20 cellular contexts compared by ENCODE assay signal in genomic region chr10:130769146-130770017, GRCh38.
DNase-seq lines count a peak whose midpoint lies in the region; ATAC-seq and TF ChIP-seq lines count a peak whose summit lies in the region.
"Had no signal": no experiment of that assay in that cellular context is flagged by ENCODE, and none has a peak within 500 bp of the region (broad histone marks: within the 10 kb centered on the region; RNA-seq: fewer than 3 reads in every experiment).

No MANE protein-coding gene starts in this region.

- no peak overlapping the region for H2BK12ac ChIP-seq in neuronal stem cell (ENCODE audit: low read length)

- intact Hi-C loops in natural killer cell (cut with micrococcal nuclease) (no loop called here), upper lobe of right lung (cut with DNase I) (no loop called here)

- H3K27me3 ChIP-seq in neuronal stem cell (ENCODE audit: control insufficient read depth in 3 of 3, insufficient read depth in 3 of 3, low read depth in 1 of 3, low read length in 3 of 3) (no peaks in the 10 kb centered on the region), upper lobe of right lung (no peaks in the 10 kb centered on the region)

- H3K4me1 ChIP-seq in neuronal stem cell (ENCODE audit: control insufficient read depth in 2 of 2, insufficient read depth in 1 of 2, low read depth in 1 of 2, low read length in 2 of 2) (peaks cover 0 to 5% of the 10 kb centered on the region in 2 donors), upper lobe of right lung (no peaks in the 10 kb centered on the region)
- H3K4me1 ChIP-seq: HAP-1 had no signal

- H3K4me2 ChIP-seq in neuronal stem cell (ENCODE audit: insufficient read depth, low read length, poor library complexity, severe bottlenecking), result no peak overlapping the region
- H3K4me2 ChIP-seq: BLaER1 treated with 17β-estradiol and CSF1 and Interleukin-3, amounts not matched to agents 10 nM and 100 nM had no signal

- in situ Hi-C loops in KBM-7 (cut with MboI; ENCODE audit: low pct_unique_long_range_greater_than_20kb, low sequenced_read_pairs), result no loop called here

- no peak overlapping the region for H3K9ac ChIP-seq in neuronal stem cell (ENCODE audit: low read depth, low read length, poor library complexity)
- H3K9ac ChIP-seq: BLaER1 treated with 17β-estradiol and CSF1 and Interleukin-3, amounts not matched to agents 10 nM and 100 nM had no signal

- no peak overlapping the region for H3K4me3 ChIP-seq in neuronal stem cell (ENCODE audit: low read length in 2 of 2)
- H3K4me3 ChIP-seq in upper lobe of right lung, result no peak overlapping the region
- H3K4me3 ChIP-seq: BLaER1 treated with 17β-estradiol and CSF1 and Interleukin-3, amounts not matched to agents 10 nM and 100 nM; GM12878; HAP-1 had no signal

- no peaks in the 10 kb centered on the region for H3K4me1 Mint-ChIP-seq in natural killer cell treated with Interleukin-12 subunit alpha and Interleukin-12 subunit beta and Interleukin-15 and Interleukin-18, amount 100 ng/mL, for 72 hours (ENCODE audit: low read depth in 2 of 2)
- no peaks in the 10 kb centered on the region for H3K4me1 Mint-ChIP-seq in natural killer cell
- H3K4me1 Mint-ChIP-seq: B cell; CD4-positive, CD25-positive, alpha-beta regulatory T cell; CD8-positive, alpha-beta memory T cell had no signal

- no peak overlapping the region for H2BK120ac ChIP-seq in neuronal stem cell (ENCODE audit: low read depth, low read length)

- peak; percentile 31 for DNase-seq in natural killer cell treated with Interleukin-12 subunit alpha and Interleukin-12 subunit beta and Interleukin-15 and Interleukin-18, amount 100 ng/mL, for 72 hours (ENCODE audit: low spot score)
- DNase-seq in natural killer cell, result no peak
- DNase-seq in islet precursor cell, result peak; percentile 21
- no peak for DNase-seq in neuronal stem cell (ENCODE audit: low spot score)
- peak; percentile 48 for DNase-seq in upper lobe of right lung
- DNase-seq in KBM-7, result no peak
- DNase-seq: CD4-positive, CD25-positive, alpha-beta regulatory T cell; COR-L47; DMS 273 treated with DMSO at 0.1 percent for 48 hours; DMS53; DND-41; EL; IMR-90 had no signal

- no peak overlapping the region for H3K14ac ChIP-seq in neuronal stem cell (ENCODE audit: low read length)

- no peak overlapping the region for H2BK5ac ChIP-seq in neuronal stem cell (ENCODE audit: low read length)

- no peak overlapping the region for H4K91ac ChIP-seq in neuronal stem cell (ENCODE audit: low read depth, low read length, poor library complexity)

- H2AK5ac ChIP-seq in neuronal stem cell (ENCODE audit: low read depth, low read length), result no peak overlapping the region

- H3K9me3 ChIP-seq in neuronal stem cell (replicated peaks in 1 of 2; ENCODE audit: control insufficient read depth in 2 of 2, insufficient read depth in 1 of 2, low read depth in 1 of 2, low read length in 2 of 2) (peaks cover 0 to 10% of the 10 kb centered on the region in 2 donors), upper lobe of right lung (no peaks in the 10 kb centered on the region)
- H3K9me3 ChIP-seq: HAP-1 had no signal

- peaks cover 4 to 5% of the 10 kb centered on the region in 2 donors for H3K27me3 Mint-ChIP-seq in natural killer cell treated with Interleukin-12 subunit alpha and Interleukin-12 subunit beta and Interleukin-15 and Interleukin-18, amount 100 ng/mL, for 72 hours
- no peaks in the 10 kb centered on the region for H3K27me3 Mint-ChIP-seq in natural killer cell (ENCODE audit: low read depth in 2 of 2)
- H3K27me3 Mint-ChIP-seq: B cell; CD4-positive, CD25-positive, alpha-beta regulatory T cell had no signal

- H3K27ac Mint-ChIP-seq in natural killer cell treated with Interleukin-12 subunit alpha and Interleukin-12 subunit beta and Interleukin-15 and Interleukin-18, amount 100 ng/mL, for 72 hours, result no peak overlapping the region
- no peak overlapping the region for H3K27ac Mint-ChIP-seq in natural killer cell
- H3K27ac Mint-ChIP-seq: B cell; CD8-positive, alpha-beta memory T cell had no signal

- WGBS in neuronal stem cell (ENCODE audit: extremely low coverage in 2 of 2, insufficient read length in 2 of 2, insufficient replicate concordance in 1 of 2), 2 donors, result no CpG with 5 or more reads among the region's 10 CpGs

- no peak overlapping the region for H2BK15ac ChIP-seq in neuronal stem cell (ENCODE audit: low read length)

- TF ChIP-seq POLR2A in GM18505 (IDR thresholded peaks at IDR 0.05; ENCODE audit: borderline replicate concordance, extremely low read depth, insufficient read depth, insufficient read length), result no peak

- H3K36me3 ChIP-seq in neuronal stem cell (replicated peaks in 1 of 2; ENCODE audit: control insufficient read depth in 2 of 2, insufficient read depth in 2 of 2, low read length in 2 of 2), result peaks cover 0 to 2% of the 10 kb centered on the region in 2 donors
- no peaks in the 10 kb centered on the region for H3K36me3 ChIP-seq in upper lobe of right lung
- H3K36me3 ChIP-seq: HAP-1 had no signal

- no peak overlapping the region for H3K4me3 Mint-ChIP-seq in natural killer cell treated with Interleukin-12 subunit alpha and Interleukin-12 subunit beta and Interleukin-15 and Interleukin-18, amount 100 ng/mL, for 72 hours
- H3K4me3 Mint-ChIP-seq in natural killer cell, result no peak overlapping the region
- H3K4me3 Mint-ChIP-seq: B cell; CD4-positive, CD25-positive, alpha-beta regulatory T cell; CD8-positive, alpha-beta memory T cell had no signal

- H3K4ac ChIP-seq in neuronal stem cell (ENCODE audit: low read length), result no peak overlapping the region

- H3K79me1 ChIP-seq in neuronal stem cell (ENCODE audit: low read depth, low read length), result no peaks in the 10 kb centered on the region

- no peak overlapping the region for H2AFZ ChIP-seq in neuronal stem cell (ENCODE audit: low read length)

- no peaks in the 10 kb centered on the region for H3K36me3 Mint-ChIP-seq in natural killer cell treated with Interleukin-12 subunit alpha and Interleukin-12 subunit beta and Interleukin-15 and Interleukin-18, amount 100 ng/mL, for 72 hours
- H3K36me3 Mint-ChIP-seq in natural killer cell, result no peaks in the 10 kb centered on the region
- H3K36me3 Mint-ChIP-seq: CD4-positive, CD25-positive, alpha-beta regulatory T cell had no signal

- TF ChIP-seq CTCF in natural killer cell (IDR thresholded peaks at IDR 0.05), result no peak
- TF ChIP-seq CTCF in upper lobe of right lung (IDR thresholded peaks at IDR 0.05), result no peak

- peak overlapping the region; percentile 37 for H3K23ac ChIP-seq in neuronal stem cell (ENCODE audit: low read depth, low read length, poor library complexity)

- no peak overlapping the region for H3K18ac ChIP-seq in neuronal stem cell (ENCODE audit: low read length)

- no peaks in the 10 kb centered on the region for H3K9me3 Mint-ChIP-seq in natural killer cell treated with Interleukin-12 subunit alpha and Interleukin-12 subunit beta and Interleukin-15 and Interleukin-18, amount 100 ng/mL, for 72 hours
- H3K9me3 Mint-ChIP-seq in natural killer cell, result peaks cover 0 to 3% of the 10 kb centered on the region in 2 donors

- peak in 1 of 2 donors; percentile 28 for ATAC-seq in natural killer cell treated with Interleukin-12 subunit alpha and Interleukin-12 subunit beta and Interleukin-15 and Interleukin-18, amount 100 ng/mL, for 72 hours
- ATAC-seq in natural killer cell (no peak), upper lobe of right lung (no peak), GM18505 (IDR thresholded peaks at IDR 0.05; ENCODE audit: unreplicated experiment) (no peak), HG03196 (IDR thresholded peaks at IDR 0.05; ENCODE audit: unreplicated experiment) (no peak)
- ATAC-seq: GM12878 had no signal

- H4K8ac ChIP-seq in neuronal stem cell (ENCODE audit: low read depth, low read length), result no peak overlapping the region

- H3K27ac ChIP-seq in neuronal stem cell (replicated peaks; ENCODE audit: low read length) (no peak overlapping the region), upper lobe of right lung (no peak overlapping the region)
- H3K27ac ChIP-seq: BLaER1 treated with 17β-estradiol and CSF1 and Interleukin-3, amounts not matched to agents 10 nM and 100 nM had no signal

Comparison
In these comparisons a context has a peak if more than half of its experiments do, and no peak if none do; other contexts are left out.
1. DNase-seq: peak in natural killer cell treated with Interleukin-12 subunit alpha and Interleukin-12 subunit beta and Interleukin-15 and Interleukin-18, amount 100 ng/mL, for 72 hours (single experiment), islet precursor cell (single experiment) and upper lobe of right lung (single experiment); none in natural killer cell (single experiment), neuronal stem cell (single experiment) and KBM-7 (single experiment).